In genomic region chr10:11162828-11163599, GRCh38 we compare ENCODE assay signal across 9 cellular contexts.
DNase-seq lines count a peak whose midpoint lies in the region; ATAC-seq and TF ChIP-seq lines count a peak whose summit lies in the region.
"Had no signal": no experiment of that assay in that cellular context is flagged by ENCODE, and none has a peak within 500 bp of the region (broad histone marks: within the 10 kb centered on the region; RNA-seq: fewer than 3 reads in every experiment).

No MANE protein-coding gene starts in this region.

- WGBS in right cardiac atrium, result 77% methylated on average over 10 of the region's 10 CpGs

- CTCF ChIA-PET in CD4-positive, alpha-beta memory T cell (lab: Charles Lee; ENCODE audit: partially characterized antibody), result interaction anchor here (0.7 to 13.3 kb wide), 9 partner anchors 14 to 107 kb away, joined by 3 to 308 read pairs (median 5); no protein-coding TSS in a partner anchor
- CTCF ChIA-PET in RWPE1 (lab: Yijun Ruan, JAX), result no interaction called here

- peaks cover 4% of the 10 kb centered on the region for H4K20me1 ChIP-seq in Loucy (ENCODE audit: insufficient read depth, low read length, poor library complexity, severe bottlenecking)

- no peaks in the 10 kb centered on the region for H3K27me3 ChIP-seq in CD4-positive, alpha-beta memory T cell (ENCODE audit: insufficient read depth, low read length)
- H3K27me3 ChIP-seq in Loucy (ENCODE audit: insufficient read depth, low read length, poor library complexity, severe bottlenecking), result peaks cover 4% of the 10 kb centered on the region
- no peaks in the 10 kb centered on the region for H3K27me3 ChIP-seq in right cardiac atrium (ENCODE audit: control insufficient read depth, insufficient read depth)
- H3K27me3 ChIP-seq: body of pancreas had no signal

- peak overlapping the region; percentile 22; the same call in 1 of the 2 replicates for H2AFZ ChIP-seq in Loucy (ENCODE audit: low read length)

- peaks cover 44 to 66% (median 54%) of the 10 kb centered on the region in 4 donors for H3K4me1 Mint-ChIP-seq in CD4-positive, alpha-beta memory T cell
- peaks cover 66% of the 10 kb centered on the region for H3K4me1 Mint-ChIP-seq in activated T-cell treated with anti-CD3 and anti-CD28 coated beads, Interleukin-2, amount 50 U/mL, for 24 hours (ENCODE audit: low read depth)

- intact Hi-C loops in CD4-positive, alpha-beta memory T cell (cut with micrococcal nuclease), result loop anchor here (1.0 to 10.0 kb wide), 3 partner anchors 13 to 242 kb away; no protein-coding TSS in a partner anchor
- intact Hi-C loops in right cardiac atrium (cut with DNase I), result loop anchor here in 2 of 4 donors (10.0 kb wide), 2 partner anchors 48 to 92 kb away; no protein-coding TSS in a partner anchor

- peak overlapping the region in 6 of 8 donors; percentile 98 to 100 (median 99) for H3K4me3 Mint-ChIP-seq in CD4-positive, alpha-beta memory T cell
- H3K4me3 Mint-ChIP-seq in activated T-cell treated with anti-CD3 and anti-CD28 coated beads, Interleukin-2, amount 50 U/mL, for 24 hours, result no peak overlapping the region

- peak overlapping the region; percentile 96 for H3K27ac ChIP-seq in CD4-positive, alpha-beta memory T cell (ENCODE audit: low read depth, low read length)
- peak overlapping the region; percentile 24 for H3K27ac ChIP-seq in right cardiac atrium (ENCODE audit: low read length)
- no peak overlapping the region for H3K27ac ChIP-seq in RWPE1

- H3K9ac ChIP-seq in Loucy (ENCODE audit: low read depth, low read length, poor library complexity, severe bottlenecking), result peak overlapping the region; percentile 97

- H3K27ac Mint-ChIP-seq in CD4-positive, alpha-beta memory T cell, result peak overlapping the region in 6 of 7 donors; percentile 97 to 99 (median 98)
- peak overlapping the region; percentile 98 for H3K27ac Mint-ChIP-seq in activated T-cell treated with anti-CD3 and anti-CD28 coated beads, Interleukin-2, amount 50 U/mL, for 24 hours

- no peaks in the 10 kb centered on the region for H3K27me3 Mint-ChIP-seq in CD4-positive, alpha-beta memory T cell
- no peaks in the 10 kb centered on the region for H3K27me3 Mint-ChIP-seq in activated T-cell treated with anti-CD3 and anti-CD28 coated beads, Interleukin-2, amount 50 U/mL, for 24 hours

- H3K79me2 ChIP-seq in Loucy (ENCODE audit: insufficient read depth, low read length), result peaks cover 53% of the 10 kb centered on the region

- H3K9me2 ChIP-seq in Loucy (replicated peaks; ENCODE audit: low read depth, low read length), result no peaks in the 10 kb centered on the region

- ATAC-seq in GM21526 (IDR thresholded peaks at IDR 0.05; ENCODE audit: low FRiP score, unreplicated experiment) (peak; percentile 72), right cardiac atrium (peak; percentile 12 to 42)
- ATAC-seq: body of pancreas had no signal

- H3F3A ChIP-seq in Loucy (ENCODE audit: low read depth), result 0 out of 2 replicates have a peak, but pooled peaks cover 3% of the 10 kb centered on the region

- no peaks in the 10 kb centered on the region for H3K36me3 ChIP-seq in CD4-positive, alpha-beta memory T cell (ENCODE audit: insufficient read depth, low read length)
- no peaks in the 10 kb centered on the region; the same call in 1 of the 2 replicates for H3K36me3 ChIP-seq in Loucy (ENCODE audit: insufficient read depth, low read length)

- H3K9me3 ChIP-seq in CD4-positive, alpha-beta memory T cell (ENCODE audit: control insufficient read depth in 1 of 2, low read length in 2 of 2), result no peaks in the 10 kb centered on the region
- H3K9me3 ChIP-seq in Loucy (ENCODE audit: insufficient read depth, low read depth, low read length) (no peaks in the 10 kb centered on the region), right cardiac atrium (ENCODE audit: control insufficient read depth, low read length) (no peaks in the 10 kb centered on the region)
- H3K9me3 ChIP-seq: body of pancreas had no signal

- H3K36me3 Mint-ChIP-seq in CD4-positive, alpha-beta memory T cell, result peaks cover 7 to 30% of the 10 kb centered on the region in 2 donors
- peaks cover 5% of the 10 kb centered on the region for H3K36me3 Mint-ChIP-seq in activated T-cell treated with anti-CD3 and anti-CD28 coated beads, Interleukin-2, amount 50 U/mL, for 24 hours (ENCODE audit: low read depth)

- DNase-seq in CD4-positive, alpha-beta memory T cell, result peak; percentile 87 to 95 (median 92)
- DNase-seq in activated T-cell treated with anti-CD3 and anti-CD28 coated beads, Interleukin-2, amount 50 U/mL, for 24 hours, result peak; percentile 67
- DNase-seq in right cardiac atrium (peak; percentile 38 to 79 (median 68)), NCI-H1092 treated with DMSO at 0.1 percent for 48 hours (lab: John Stamatoyannopoulos, UW) (no peak), RWPE1 (ENCODE audit: low spot score) (no peak)
- peak; percentile 76 for DNase-seq in stimulated activated CD8-positive, alpha-beta memory T cell treated with anti-CD3 and anti-CD28 coated beads, Interleukin-4, amount 100 ng/mL, for 48 hours

- peak overlapping the region; percentile 97 for H3K4me2 ChIP-seq in Loucy (ENCODE audit: low read depth, low read length, poor library complexity, severe bottlenecking)

- POLR2A ChIA-PET in CD4-positive, alpha-beta memory T cell (lab: Charles Lee; ENCODE audit: partially characterized antibody), result interaction anchor here (0.7 to 18.3 kb wide), 21 partner anchors 15 to 880 kb away, joined by 3 to 1422 read pairs (median 6); partner anchors contain the start of gene CELF2
- POLR2A ChIA-PET in RWPE1 (lab: Yijun Ruan, JAX; ENCODE audit: low non-redundant PET), result no interaction called here

- H3K4me3 ChIP-seq in CD4-positive, alpha-beta memory T cell (ENCODE audit: low read length in 2 of 2), result peak overlapping the region; percentile 50 to 93
- H3K4me3 ChIP-seq in Loucy (ENCODE audit: low read length, poor library complexity, severe bottlenecking), result peak overlapping the region; percentile 87
- H3K4me3 ChIP-seq in right cardiac atrium (ENCODE audit: low read length), result no peak overlapping the region
- H3K4me3 ChIP-seq: body of pancreas had no signal

- TF ChIP-seq CTCF in Loucy (conservative IDR thresholded peaks at IDR 0.05; ENCODE audit: low read length) (no peak; the same call in 1 of the 2 replicates), RWPE1 (conservative IDR thresholded peaks at IDR 0.05; ENCODE audit: low read depth) (no peak)

- H3K9me3 Mint-ChIP-seq in CD4-positive, alpha-beta memory T cell, result no peaks in the 10 kb centered on the region
- H3K9me3 Mint-ChIP-seq in activated T-cell treated with anti-CD3 and anti-CD28 coated beads, Interleukin-2, amount 50 U/mL, for 24 hours, result no peaks in the 10 kb centered on the region

- H3K4me1 ChIP-seq in CD4-positive, alpha-beta memory T cell (ENCODE audit: insufficient read depth, low read length), result peaks cover 63% of the 10 kb centered on the region
- peaks cover 48% of the 10 kb centered on the region for H3K4me1 ChIP-seq in Loucy (ENCODE audit: insufficient read depth, low read length, poor library complexity, severe bottlenecking)
- peaks cover 13% of the 10 kb centered on the region for H3K4me1 ChIP-seq in right cardiac atrium (ENCODE audit: control insufficient read depth, insufficient read depth, low read length)

Comparison
In these comparisons a context has a peak if more than half of its experiments do, and no peak if none do; other contexts are left out.
1. DNase-seq: peak in CD4-positive, alpha-beta memory T cell (5 of 5), activated T-cell treated with anti-CD3 and anti-CD28 coated beads, Interleukin-2, amount 50 U/mL, for 24 hours (single experiment), right cardiac atrium (3 of 3) and stimulated activated CD8-positive, alpha-beta memory T cell treated with anti-CD3 and anti-CD28 coated beads, Interleukin-4, amount 100 ng/mL, for 48 hours (single experiment); none in NCI-H1092 treated with DMSO at 0.1 percent for 48 hours (single experiment) and RWPE1 (single experiment).